In the genomic region with DNA sequence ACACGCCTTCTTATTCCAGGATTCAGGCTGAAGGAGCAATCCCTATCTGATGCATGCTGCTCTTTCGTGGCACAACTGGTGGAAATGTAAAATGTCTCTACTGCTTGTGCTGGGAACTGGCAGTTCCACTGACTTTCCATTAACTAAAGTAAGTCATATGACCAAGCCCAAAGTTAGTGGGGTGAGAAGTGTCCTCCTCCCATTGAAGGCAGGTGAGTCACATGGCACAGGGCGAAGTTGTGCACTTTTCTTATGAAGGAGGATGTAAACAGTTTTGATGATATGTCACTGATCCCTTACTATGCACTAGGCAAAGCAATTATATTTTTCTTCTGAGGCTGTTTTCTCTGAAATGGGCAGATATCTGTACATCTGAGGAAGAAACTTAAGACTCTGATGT, we compare ENCODE assay signal across 28 cellular contexts. TPM values are rescaled to one million over a fixed set of nuclear protein-coding genes. Genes with fewer than 3 reads are reported as not detected.
"Had no signal": no experiment of that assay in that cellular context is flagged by ENCODE, and none has a peak within 500 bp of the region (broad histone marks: within the 10 kb centered on the region; RNA-seq: fewer than 3 reads in every experiment).

No MANE protein-coding gene starts in this region.

- H3K27ac Mint-ChIP-seq: activated CD4-positive, alpha-beta T cell treated with anti-CD3 and anti-CD28 coated beads, Interleukin-2, amount 10 ng/mL, durations not matched to agents 7 days and 5 days; activated CD8-positive, alpha-beta T cell treated with anti-CD3 and anti-CD28 coated beads for 36 hours; activated naive CD4-positive, alpha-beta T cell treated with anti-CD3 and anti-CD28 coated beads, Interleukin-2, amount 50 U/mL, for 24 hours; activated naive CD8-positive, alpha-beta T cell treated with anti-CD3 and anti-CD28 coated beads, Interleukin-2, amount 50 U/mL, for 24 hours; activated T-helper 2 cell treated with anti-CD3 and anti-CD28 coated beads, Interferon-gamma antibody, Interleukin-2, Interleukin-4, amounts not matched to agents 10 μg/mL and 5 μg/mL and 100 μg/mL, durations not matched to agents 14 hours and 24 hours and 36 hours; memory B cell; natural killer cell; stimulated activated naive B cell treated with anti-CD40 and anti-IgM and Interleukin-4, amounts not matched to agents 10 μg/mL and 1 μg/mL and 100 μg/mL, for 72 hours; T-helper 17 cell had no signal

- H3K9me3 ChIP-seq: colonic mucosa, stomach, thyroid gland, upper lobe of right lung had no signal

- H3K4me1 Mint-ChIP-seq: activated CD4-positive, alpha-beta T cell treated with anti-CD3 and anti-CD28 coated beads, Interleukin-2, amount 10 ng/mL, durations not matched to agents 7 days and 5 days; activated naive CD4-positive, alpha-beta T cell treated with anti-CD3 and anti-CD28 coated beads, Interleukin-2, amount 50 U/mL, for 24 hours; activated naive CD8-positive, alpha-beta T cell treated with anti-CD3 and anti-CD28 coated beads, Interleukin-2, amount 50 U/mL, for 24 hours; memory B cell; natural killer cell; stimulated activated naive B cell treated with anti-CD40 and anti-IgM and Interleukin-4, amounts not matched to agents 10 μg/mL and 1 μg/mL and 100 μg/mL, for 72 hours; T-helper 17 cell had no signal

- ATAC-seq: activated CD8-positive, alpha-beta T cell treated with anti-CD3 and anti-CD28 coated beads for 36 hours; activated naive CD8-positive, alpha-beta T cell treated with anti-CD3 and anti-CD28 coated beads, Interleukin-2, amount 50 U/mL, for 24 hours; activated T-cell treated with anti-CD3 and anti-CD28 coated beads, Interleukin-2, amount 50 U/mL, for 4 hours; left colon; natural killer cell; right cardiac atrium; stimulated activated naive B cell treated with anti-CD40 and anti-IgM and Interleukin-4, amounts not matched to agents 10 μg/mL and 1 μg/mL and 100 μg/mL, for 72 hours; T-helper 17 cell; upper lobe of right lung had no signal

- H3K4me1 ChIP-seq: colonic mucosa, stomach, thyroid gland, upper lobe of right lung had no signal

- H3K4me3 Mint-ChIP-seq: activated CD4-positive, alpha-beta T cell treated with anti-CD3 and anti-CD28 coated beads, Interleukin-2, amount 10 ng/mL, durations not matched to agents 7 days and 5 days; activated CD8-positive, alpha-beta T cell treated with anti-CD3 and anti-CD28 coated beads for 36 hours; activated naive CD4-positive, alpha-beta T cell treated with anti-CD3 and anti-CD28 coated beads, Interleukin-2, amount 50 U/mL, for 24 hours; activated naive CD8-positive, alpha-beta T cell treated with anti-CD3 and anti-CD28 coated beads, Interleukin-2, amount 50 U/mL, for 24 hours; activated T-cell treated with anti-CD3 and anti-CD28 coated beads, Interleukin-2, amount 50 U/mL, for 4 hours; memory B cell; natural killer cell; stimulated activated naive B cell treated with anti-CD40 and anti-IgM and Interleukin-4, amounts not matched to agents 10 μg/mL and 1 μg/mL and 100 μg/mL, for 72 hours; T-helper 17 cell had no signal

- H3K36me3 ChIP-seq: colonic mucosa, stomach, thyroid gland, upper lobe of right lung had no signal

- H3K36me3 Mint-ChIP-seq: activated naive CD4-positive, alpha-beta T cell treated with anti-CD3 and anti-CD28 coated beads, Interleukin-2, amount 50 U/mL, for 24 hours; memory B cell; natural killer cell; stimulated activated naive B cell treated with anti-CD40 and anti-IgM and Interleukin-4, amounts not matched to agents 10 μg/mL and 1 μg/mL and 100 μg/mL, for 72 hours had no signal

- H3K9me3 Mint-ChIP-seq: activated CD4-positive, alpha-beta T cell treated with anti-CD3 and anti-CD28 coated beads, Interleukin-2, amount 10 ng/mL, durations not matched to agents 7 days and 5 days; activated CD8-positive, alpha-beta T cell treated with anti-CD3 and anti-CD28 coated beads for 36 hours; activated naive CD4-positive, alpha-beta T cell treated with anti-CD3 and anti-CD28 coated beads, Interleukin-2, amount 50 U/mL, for 24 hours; activated naive CD8-positive, alpha-beta T cell treated with anti-CD3 and anti-CD28 coated beads, Interleukin-2, amount 50 U/mL, for 24 hours; activated T-cell treated with anti-CD3 and anti-CD28 coated beads, Interleukin-2, amount 50 U/mL, for 4 hours; activated T-helper 2 cell treated with anti-CD3 and anti-CD28 coated beads, Interferon-gamma antibody, Interleukin-2, Interleukin-4, amounts not matched to agents 10 μg/mL and 5 μg/mL and 100 μg/mL, durations not matched to agents 14 hours and 24 hours and 36 hours; memory B cell; natural killer cell; stimulated activated naive B cell treated with anti-CD40 and anti-IgM and Interleukin-4, amounts not matched to agents 10 μg/mL and 1 μg/mL and 100 μg/mL, for 72 hours had no signal

- H3K4me3 ChIP-seq: colonic mucosa, stomach, thyroid gland, upper lobe of right lung had no signal

- FAIRE-seq: endometrium had no signal

- DNase-seq: activated CD4-positive, alpha-beta T cell treated with anti-CD3 and anti-CD28 coated beads for 1 hour; activated CD4-positive, alpha-beta T cell treated with anti-CD3 and anti-CD28 coated beads, Interleukin-2, amount 10 ng/mL, durations not matched to agents 7 days and 5 days; activated CD8-positive, alpha-beta T cell treated with anti-CD3 and anti-CD28 coated beads for 36 hours; activated naive CD8-positive, alpha-beta T cell treated with anti-CD3 and anti-CD28 coated beads, Interleukin-2, amount 50 U/mL, for 24 hours; activated T-cell treated with anti-CD3 and anti-CD28 coated beads, Interleukin-2, amount 50 U/mL, for 4 hours; amygdala; cerebellar nuclear complex; colonic mucosa; effector CD8-positive, alpha-beta T cell; foreskin melanocyte; glutamatergic neuron; islet precursor cell; left colon; natural killer cell; right cardiac atrium; stimulated activated CD4-positive, alpha-beta T cell treated with anti-CD3 and anti-CD28 coated beads, Interleukin-15, amount 100 ng/mL, for 24 hours; stimulated activated CD4-positive, alpha-beta T cell treated with anti-CD3 and anti-CD28 coated beads, Interleukin-2, amount 100 ng/mL, for 24 hours; stimulated activated naive B cell treated with anti-CD40 and anti-IgM and Interleukin-4, amounts not matched to agents 10 μg/mL and 1 μg/mL and 100 μg/mL, for 72 hours; stomach; T-helper 17 cell; T1000; thyroid gland; upper lobe of right lung had no signal

- H3K27me3 ChIP-seq: colonic mucosa, thyroid gland, upper lobe of right lung had no signal

- H3K27ac ChIP-seq: colonic mucosa, stomach, thyroid gland, upper lobe of right lung had no signal

RNA-seq across cellular contexts. Expression of a gene that starts 51.6 kb away (rescaled TPM):
- total RNA-seq: activated CD4-positive, alpha-beta T cell treated with anti-CD3 and anti-CD28 coated beads, Interleukin-2, amount 10 ng/mL, durations not matched to agents 7 days and 5 days; activated CD8-positive, alpha-beta T cell treated with anti-CD3 and anti-CD28 coated beads for 36 hours; activated T-cell treated with anti-CD3 and anti-CD28 coated beads, Interleukin-2, amount 50 U/mL, for 4 hours; activated T-helper 2 cell treated with anti-CD3 and anti-CD28 coated beads, Interferon-gamma antibody, Interleukin-2, Interleukin-4, amounts not matched to agents 10 μg/mL and 5 μg/mL and 100 μg/mL, durations not matched to agents 14 hours and 24 hours and 36 hours; lower leg skin; natural killer cell; T-helper 17 cell; upper lobe of right lung had no signal
